ENCODE assay signal across 8 cellular contexts in the genomic region with DNA sequence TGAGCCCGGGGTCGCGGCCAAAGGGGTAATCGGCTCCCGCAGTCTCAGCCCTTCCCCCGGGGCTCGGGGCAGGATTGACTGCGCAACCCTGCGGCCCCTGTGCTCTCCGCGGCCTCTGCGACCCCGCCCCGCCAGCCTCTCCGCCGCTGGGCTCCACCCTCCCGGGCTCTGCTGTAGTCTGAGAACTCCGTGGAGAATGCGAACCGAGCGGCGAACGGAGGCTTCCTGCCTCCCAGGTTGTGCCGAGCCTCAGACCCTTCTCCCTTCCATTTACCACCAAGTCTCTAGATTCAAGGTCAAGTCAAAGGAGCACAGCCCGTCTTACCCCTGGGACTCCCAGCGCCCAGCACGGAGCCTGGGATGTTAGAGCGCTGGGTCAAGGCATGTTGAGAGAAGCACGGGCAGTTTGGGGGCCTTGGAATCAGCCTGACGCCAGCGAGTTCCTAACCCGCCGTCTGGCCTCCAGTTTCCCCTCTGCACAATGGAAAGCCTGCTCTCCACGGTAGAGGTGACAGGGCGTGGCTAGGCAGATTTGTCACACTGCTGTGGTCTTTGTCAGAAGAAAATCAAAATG. TPM values are rescaled to one million over a fixed set of nuclear protein-coding genes. Genes with fewer than 3 reads are reported as not detected.
A peak's percentile ranks its signal among the peaks of the same experiment; 100 is the strongest.
DNase-seq lines count a peak whose midpoint lies in the region; ATAC-seq and TF ChIP-seq lines count a peak whose summit lies in the region.

No MANE protein-coding gene starts in this region.

- H3K9me3 Mint-ChIP-seq in CD4-positive, alpha-beta memory T cell, result peaks cover 0 to 2% (median 0%) of the 10 kb centered on the region in 8 donors

- CTCF ChIA-PET in CD4-positive, alpha-beta memory T cell (lab: Charles Lee; ENCODE audit: partially characterized antibody), result interaction anchor here (0.7 to 7.7 kb wide), 7 partner anchors 7 to 72 kb away, joined by 3 to 173 read pairs (median 10); no protein-coding TSS in a partner anchor

- H3K4me1 Mint-ChIP-seq in CD4-positive, alpha-beta memory T cell, result peaks cover 32 to 82% (median 49%) of the 10 kb centered on the region in 4 donors

- no peaks in the 10 kb centered on the region for H3K27me3 ChIP-seq in CD4-positive, alpha-beta memory T cell (ENCODE audit: insufficient read depth, low read length)
- H3K27me3 ChIP-seq in neuron (ENCODE audit: insufficient read depth, low read length) (no peaks in the 10 kb centered on the region), upper lobe of left lung (no peaks in the 10 kb centered on the region)

- peak overlapping the region; percentile 82 to 100 for H3K4me3 ChIP-seq in CD4-positive, alpha-beta memory T cell (ENCODE audit: low read length in 2 of 2)
- H3K4me3 ChIP-seq in NB4 (ENCODE audit: low read depth, low read length) (peak overlapping the region; percentile 73), neuron (ENCODE audit: low read length) (peak overlapping the region; percentile 70), upper lobe of left lung (peak overlapping the region; percentile 51 to 89 (median 81))

- peaks cover 65% of the 10 kb centered on the region for H3K4me1 ChIP-seq in CD4-positive, alpha-beta memory T cell (ENCODE audit: insufficient read depth, low read length)
- peaks cover 36% of the 10 kb centered on the region for H3K4me1 ChIP-seq in neuron (ENCODE audit: insufficient read depth, low read length)
- peaks cover 32 to 62% (median 41%) of the 10 kb centered on the region in 4 donors for H3K4me1 ChIP-seq in upper lobe of left lung

- H3K36me3 ChIP-seq in CD4-positive, alpha-beta memory T cell (ENCODE audit: insufficient read depth, low read length), result no peaks in the 10 kb centered on the region
- H3K36me3 ChIP-seq in neuron (ENCODE audit: insufficient read depth, low read length) (no peaks in the 10 kb centered on the region), upper lobe of left lung (no peaks in the 10 kb centered on the region)

- no peak for TF ChIP-seq EP300 in upper lobe of left lung (IDR thresholded peaks at IDR 0.05)

- peaks cover 14 to 51% of the 10 kb centered on the region in 2 donors for H3K36me3 Mint-ChIP-seq in CD4-positive, alpha-beta memory T cell

- ATAC-seq in upper lobe of left lung (ENCODE audit: low FRiP score in 2 of 2), result peak; percentile 59 to 76
- ATAC-seq in GM19023 (IDR thresholded peaks at IDR 0.05; ENCODE audit: unreplicated experiment), result no peak

- POLR2A ChIA-PET in CD4-positive, alpha-beta memory T cell (lab: Charles Lee; ENCODE audit: partially characterized antibody), result interaction anchor here (0.9 to 7.6 kb wide), 17 partner anchors 10 to 136 kb away, joined by 3 to 240 read pairs (median 9); a partner anchor contains a TSS

- intact Hi-C loops in CD4-positive, alpha-beta memory T cell (cut with micrococcal nuclease), result loop anchor here (5.0 to 10.0 kb wide), 4 partner anchors 165 to 362 kb away; a partner anchor contains a TSS

- H3K27ac Mint-ChIP-seq in CD4-positive, alpha-beta memory T cell, result peak overlapping the region; percentile 83 to 97 (median 96)

- peak overlapping the region; percentile 84 for H3K27ac ChIP-seq in CD4-positive, alpha-beta memory T cell (ENCODE audit: low read depth, low read length)
- H3K27ac ChIP-seq in upper lobe of left lung, result peak overlapping the region; percentile 87 to 95 (median 90)

- TF ChIP-seq CTCF in NB4 (IDR thresholded peaks at IDR 0.05; ENCODE audit: low read depth, low read length) (no peak), upper lobe of left lung (IDR thresholded peaks at IDR 0.05) (no peak)

- 2 to 7% methylated on average over 9 to 35 of the region's 35 CpGs for WGBS in upper lobe of left lung, 2 donors

- no peak for TF ChIP-seq POLR2A in NB4 (IDR thresholded peaks at IDR 0.05; ENCODE audit: extremely low read depth, insufficient read length)
- peak in 1 of 4 donors; percentile 65 for TF ChIP-seq POLR2A in upper lobe of left lung (IDR thresholded peaks at IDR 0.05)

- peak overlapping the region; percentile 39 for H2AFZ ChIP-seq in neuron (ENCODE audit: low read depth, low read length)

- H3K4me3 Mint-ChIP-seq in CD4-positive, alpha-beta memory T cell, result peak overlapping the region; percentile 95 to 100 (median 98)

- H3K27me3 Mint-ChIP-seq in CD4-positive, alpha-beta memory T cell, result no peaks in the 10 kb centered on the region

- peak; percentile 51 to 79 (median 54) for DNase-seq in CD4-positive, alpha-beta memory T cell
- DNase-seq in NB4 (ENCODE audit: low read depth), result peak; percentile 76
- DNase-seq in activated T-helper 9 cell treated with anti-CD3 and anti-CD28 coated beads, Interleukin-2, amount 50 U/mL, for 16 hours (ENCODE audit: low read depth), result peak; percentile 49
- peak; percentile 50 for DNase-seq in germinal center (ENCODE audit: low spot score)
- peak; percentile 85 to 93 for DNase-seq in upper lobe of left lung
- DNase-seq in DMS114 treated with DMSO at 0.1 percent for 48 hours (lab: John Stamatoyannopoulos, UW; ENCODE audit: unreplicated experiment), result no peak

- no peaks in the 10 kb centered on the region for H3K9me3 ChIP-seq in CD4-positive, alpha-beta memory T cell (ENCODE audit: control insufficient read depth in 1 of 2, low read length in 2 of 2)
- H3K9me3 ChIP-seq in neuron (ENCODE audit: low read length) (no peaks in the 10 kb centered on the region), upper lobe of left lung (no peaks in the 10 kb centered on the region)

RNA-seq across cellular contexts. Expression of a gene that starts 3.0 kb away (rescaled TPM):
- total RNA-seq in CD4-positive, alpha-beta memory T cell, result 10 to 100 TPM; 97.2 to 98.6 TPM
- polyA plus RNA-seq in CD4-positive, alpha-beta memory T cell, result 10 to 100 TPM; 14.8 to 41.7 TPM
- total RNA-seq in upper lobe of left lung, result 100 to 1,000 TPM in 2 of 6 donors, 10 to 100 TPM in 4; 54.0 to 152 (median 90.5) TPM
